In genomic region chr20:50608750-50609104, GRCh38 we compare ENCODE assay signal across 21 cellular contexts.
"Had no signal": no experiment of that assay in that cellular context is flagged by ENCODE, and none has a peak within 500 bp of the region (broad histone marks: within the 10 kb centered on the region; RNA-seq: fewer than 3 reads in every experiment).

No MANE protein-coding gene starts in this region.

- H3K9me3 ChIP-seq: SK-N-SH had no signal

- H3K27ac ChIP-seq: RWPE1 had no signal

- DNase-seq: KBM-7, NCI-H1092, NCI-H1105 treated with DMSO at 0.1 percent for 48 hours, NCI-H1417 treated with DMSO at 0.1 percent for 48 hours, NCI-H146, NCI-H1694 treated with DMSO at 0.1 percent for 48 hours, NCI-H1930, NCI-H2081, NCI-H2171, NCI-H226, NCI-H446, NCI-H510A, NCI-H524 treated with DMSO at 0.1 percent for 48 hours, NCI-H69, NCI-H774, PC-3, SHP77, SK-N-SH, SW 1271 had no signal

- ATAC-seq: PC-3 had no signal

- H3K4me3 Mint-ChIP-seq: IgD-negative memory B cell had no signal

- H3K27ac Mint-ChIP-seq: IgD-negative memory B cell had no signal

- H3K36me3 Mint-ChIP-seq: IgD-negative memory B cell had no signal

- H3K9ac ChIP-seq: SK-N-SH had no signal
